Comparison of ENCODE assay signal across 2 cellular contexts in the genomic region with DNA sequence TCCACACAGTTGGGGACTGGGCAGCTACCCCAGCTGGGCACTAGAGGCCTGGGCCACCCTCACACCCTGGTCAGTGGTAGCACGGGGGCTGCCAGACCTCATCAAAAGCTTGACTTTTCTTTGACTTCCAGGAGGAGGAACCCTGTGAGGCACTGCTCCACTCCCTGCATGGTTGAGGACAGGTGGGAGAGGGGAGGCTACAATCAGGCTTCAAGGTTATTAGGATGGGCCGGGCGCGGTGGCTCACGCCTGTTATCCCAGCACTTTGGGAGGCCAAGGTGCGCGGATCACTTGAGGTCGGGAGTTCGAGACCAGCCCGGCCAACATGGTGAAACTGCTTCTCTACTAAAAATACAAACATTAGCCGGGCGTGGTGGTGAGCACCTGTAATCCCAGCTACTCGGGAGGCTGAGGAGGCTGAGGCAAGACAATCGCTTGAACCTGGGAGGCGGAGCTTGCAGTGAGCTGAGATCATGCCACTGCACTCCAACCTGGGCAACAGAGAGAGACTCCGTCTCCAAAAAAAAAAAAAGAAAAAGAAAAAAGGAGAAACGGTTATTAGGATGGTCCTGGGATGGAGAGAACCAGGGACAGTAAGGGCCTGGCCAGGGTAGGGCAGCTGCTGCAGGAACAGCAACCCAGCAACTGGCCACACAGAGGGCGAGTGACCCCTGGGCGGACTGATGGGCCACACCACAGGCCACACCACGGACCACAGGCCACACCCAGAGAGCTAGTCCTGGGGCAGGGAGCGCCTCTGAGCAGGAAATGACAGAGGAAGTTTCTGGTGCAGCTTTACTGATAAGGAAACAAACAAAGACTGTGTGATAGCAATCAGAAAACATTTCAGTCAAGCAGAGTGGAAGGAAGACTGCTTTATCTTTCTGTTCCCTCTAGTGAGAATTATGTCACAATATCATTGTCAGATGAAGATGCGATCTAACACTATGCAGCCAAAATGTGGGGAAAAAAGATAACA.
TF ChIP-seq lines count a peak whose summit lies in the region.

No MANE protein-coding gene starts in this region.

TF ChIP-seq in A549, 52 proteins besides CTCF, POLR2A, EP300 and RAD21 (continued from another document):
- no peak for TF ChIP-seq SMC3 (IDR thresholded peaks at IDR 0.05)
- no peak for TF ChIP-seq TFCP2L1 (CRISPR knock-in tag; IDR thresholded peaks at IDR 0.05)
- no peak for TF ChIP-seq HDAC2 (IDR thresholded peaks at IDR 0.05)
- TF ChIP-seq NPAS2 (CRISPR knock-in tag; IDR thresholded peaks at IDR 0.05; ENCODE audit: borderline replicate concordance): no peak
- TF ChIP-seq, protein P1, sequence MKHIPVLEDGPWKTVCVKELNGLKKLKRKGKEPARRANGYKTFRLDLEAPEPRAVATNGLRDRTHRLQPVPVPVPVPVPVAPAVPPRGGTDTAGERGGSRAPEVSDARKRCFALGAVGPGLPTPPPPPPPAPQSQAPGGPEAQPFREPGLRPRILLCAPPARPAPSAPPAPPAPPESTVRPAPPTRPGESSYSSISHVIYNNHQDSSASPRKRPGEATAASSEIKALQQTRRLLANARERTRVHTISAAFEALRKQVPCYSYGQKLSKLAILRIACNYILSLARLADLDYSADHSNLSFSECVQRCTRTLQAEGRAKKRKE (CRISPR knock-in tag; IDR thresholded peaks at IDR 0.05; ENCODE audit: low read depth): no peak
- no peak for TF ChIP-seq RNF2 (IDR thresholded peaks at IDR 0.05; ENCODE audit: borderline replicate concordance, low read depth)
- TF ChIP-seq BCL3 (IDR thresholded peaks at IDR 0.05): no peak
- no peak for TF ChIP-seq ZSCAN20 (CRISPR knock-in tag; IDR thresholded peaks at IDR 0.05)

TF ChIP-seq in HCT116, 20 proteins besides CTCF, POLR2A, EP300 and RAD21:
- TF ChIP-seq REST (IDR thresholded peaks at IDR 0.05; ENCODE audit: low read depth) (no peak), JUND (IDR thresholded peaks at IDR 0.05) (no peak), ZBTB33 (IDR thresholded peaks at IDR 0.05; ENCODE audit: extremely low read depth, insufficient replicate concordance, low read length) (no peak), SIN3A (IDR thresholded peaks at IDR 0.05; ENCODE audit: low read depth) (no peak), ZFX (IDR thresholded peaks at IDR 0.05) (no peak), YY1 (IDR thresholded peaks at IDR 0.05; ENCODE audit: extremely low read depth, insufficient replicate concordance, low read depth, low read length) (no peak), SRF (IDR thresholded peaks at IDR 0.05; ENCODE audit: low read depth) (no peak), ELF1 (IDR thresholded peaks at IDR 0.05; ENCODE audit: borderline replicate concordance, low read depth) (no peak), SP1 (IDR thresholded peaks at IDR 0.05; ENCODE audit: low read depth) (no peak), EZH2phosphoT487 (IDR thresholded peaks at IDR 0.05; ENCODE audit: borderline replicate concordance) (no peak), CBX3 (IDR thresholded peaks at IDR 0.05; ENCODE audit: low read depth) (no peak)
- TF ChIP-seq, protein P2, sequence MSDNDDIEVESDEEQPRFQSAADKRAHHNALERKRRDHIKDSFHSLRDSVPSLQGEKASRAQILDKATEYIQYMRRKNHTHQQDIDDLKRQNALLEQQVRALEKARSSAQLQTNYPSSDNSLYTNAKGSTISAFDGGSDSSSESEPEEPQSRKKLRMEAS (IDR thresholded peaks at IDR 0.05): no peak
